8 cellular contexts compared by ENCODE assay signal in the genomic region with DNA sequence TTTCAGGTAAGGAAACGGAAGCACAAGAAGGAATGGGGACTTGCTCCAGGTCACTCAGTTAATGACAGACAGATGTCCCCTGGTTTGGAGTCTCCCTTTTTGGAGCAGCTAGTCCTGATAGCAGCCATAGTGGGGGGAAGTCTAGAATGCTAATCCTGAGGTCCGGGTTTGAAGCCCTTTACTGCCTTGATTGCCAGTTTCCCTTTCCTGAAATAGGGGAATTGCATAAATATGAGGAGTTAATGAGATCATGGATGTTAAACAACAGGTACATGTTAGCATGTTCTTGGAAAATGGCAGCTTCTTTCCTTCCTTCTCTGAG. TPM values are rescaled to one million over a fixed set of nuclear protein-coding genes. Genes with fewer than 3 reads are reported as not detected.
DNase-seq lines count a peak whose midpoint lies in the region; ATAC-seq and TF ChIP-seq lines count a peak whose summit lies in the region.

No MANE protein-coding gene starts in this region.

- TF ChIP-seq CTCF in Caco-2 (IDR thresholded peaks at IDR 0.05; ENCODE audit: insufficient read depth in 1 of 2, low read depth in 1 of 2, low read length in 1 of 2, severe bottlenecking in 1 of 2, unreplicated experiment in 1 of 2) = no peak
- no peak for TF ChIP-seq CTCF in OCI-LY7 (conservative IDR thresholded peaks at IDR 0.05; ENCODE audit: low read length)
- TF ChIP-seq CTCF in epithelial cell of esophagus (IDR thresholded peaks at IDR 0.05; ENCODE audit: insufficient read depth, low read depth, low read length, missing control alignments) = no peak
- TF ChIP-seq CTCF in osteocyte (IDR thresholded peaks at IDR 0.05) = no peak

- peak overlapping the region; percentile 99 for H3K4me2 ChIP-seq in OCI-LY7 (ENCODE audit: low read length)

- H3K27ac ChIP-seq in OCI-LY7 (ENCODE audit: low read depth, low read length, poor library complexity, severe bottlenecking) = no peak overlapping the region

- CTCF ChIA-PET in Caco-2 (lab: Charles Lee) (interaction anchor here (0.7 to 2.0 kb wide), 15 partner anchors 9 to 338 kb away, joined by 3 to 27 read pairs (median 5); a partner anchor contains a TSS), OCI-LY7 (lab: Charles Lee; ENCODE audit: unreplicated experiment) (interaction anchor here (1.1 kb wide), 1 partner anchor 127 kb away, joined by 3 read pairs; no protein-coding TSS in a partner anchor)

- H3K36me3 Mint-ChIP-seq in Caco-2 (ENCODE audit: insufficient read depth, unreplicated experiment) = peaks cover 16% of the 10 kb centered on the region
- peaks cover 3% of the 10 kb centered on the region for H3K36me3 Mint-ChIP-seq in osteocyte (ENCODE audit: unreplicated experiment)

- H2AFZ ChIP-seq in OCI-LY7 (ENCODE audit: low read length) = peak overlapping the region; percentile 90

- no peaks in the 10 kb centered on the region for H3K9me3 ChIP-seq in Caco-2
- H3K9me3 ChIP-seq in OCI-LY7 (ENCODE audit: low read length) = no peaks in the 10 kb centered on the region

- peaks cover 19% of the 10 kb centered on the region for H3K4me1 ChIP-seq in Caco-2
- peaks cover 25% of the 10 kb centered on the region for H3K4me1 ChIP-seq in OCI-LY7 (ENCODE audit: insufficient read depth, low read length, poor library complexity, severe bottlenecking)

- H3K9me3 Mint-ChIP-seq in Caco-2 (ENCODE audit: unreplicated experiment) = no peaks in the 10 kb centered on the region
- H3K9me3 Mint-ChIP-seq in osteocyte (ENCODE audit: unreplicated experiment) = no peaks in the 10 kb centered on the region

- BruUV-seq in Caco-2 (replicated peaks; lab: Mats Ljungman, UMichigan) = TSS peak; percentile 88
- TSS peak; percentile 62 for BruUV-seq in OCI-LY7 (replicated peaks; lab: Mats Ljungman, UMichigan)

- POLR2A ChIA-PET in Caco-2 (lab: Charles Lee) (interaction anchor here (0.6 to 1.9 kb wide), 17 partner anchors 12 to 265 kb away, joined by 3 to 18 read pairs (median 5); a partner anchor contains a TSS), OCI-LY7 (lab: Charles Lee) (interaction anchor here (0.6 to 1.6 kb wide), 6 partner anchors 31 to 348 kb away, joined by 3 to 4 read pairs (median 4); no protein-coding TSS in a partner anchor)

- intact Hi-C loops in Caco-2 (cut with micrococcal nuclease; ENCODE audit: unreplicated experiment) (loop anchor here (1.0 to 10.0 kb wide), 2 partner anchors 135 to 259 kb away; no protein-coding TSS in a partner anchor), OCI-LY7 (cut with micrococcal nuclease; ENCODE audit: unreplicated experiment) (loop anchor here (2.0 to 5.0 kb wide), 2 partner anchors 47 to 135 kb away; a partner anchor contains a TSS)

- no peak for ATAC-seq in HG03469 (IDR thresholded peaks at IDR 0.05; ENCODE audit: unreplicated experiment)
- ATAC-seq in GM21447 (IDR thresholded peaks at IDR 0.05; ENCODE audit: unreplicated experiment) = no peak

- H3K4me3 Mint-ChIP-seq in Caco-2 (ENCODE audit: unreplicated experiment) (peak overlapping the region; percentile 98), osteocyte (ENCODE audit: unreplicated experiment) (peak overlapping the region; percentile 96)

- H3K36me3 ChIP-seq in Caco-2 (ENCODE audit: control insufficient read depth, insufficient read depth, low read length) (peaks cover under 1% of the 10 kb centered on the region; the same call in 1 of the 2 replicates), OCI-LY7 (ENCODE audit: insufficient read depth, low read length) (peaks cover 5% of the 10 kb centered on the region; the same call in 1 of the 2 replicates)

- no peaks in the 10 kb centered on the region for H3K27me3 ChIP-seq in Caco-2 (replicated peaks; ENCODE audit: control insufficient read depth, insufficient read depth, low read length)

- peak overlapping the region; percentile 89 for H3K4me3 ChIP-seq in Caco-2 (ENCODE audit: low read depth, low read length)
- H3K4me3 ChIP-seq in OCI-LY7 (ENCODE audit: low read depth, low read length, poor library complexity, severe bottlenecking) = peak overlapping the region; percentile 92
- peak overlapping the region; percentile 97 for H3K4me3 ChIP-seq in epithelial cell of esophagus (ENCODE audit: low read length)

- H4K20me1 ChIP-seq in OCI-LY7 (ENCODE audit: insufficient read depth, low read length) = no peaks in the 10 kb centered on the region

- in situ Hi-C loops in KBM-7 (cut with MboI; ENCODE audit: low pct_unique_long_range_greater_than_20kb, low sequenced_read_pairs) = no loop called here

- no peaks in the 10 kb centered on the region for H3K9me2 ChIP-seq in OCI-LY7 (ENCODE audit: insufficient read depth, low read length)

- H3K27me3 Mint-ChIP-seq in Caco-2 (ENCODE audit: insufficient read depth, unreplicated experiment) = no peaks in the 10 kb centered on the region
- no peaks in the 10 kb centered on the region for H3K27me3 Mint-ChIP-seq in osteocyte (ENCODE audit: unreplicated experiment)

- H3K4me1 Mint-ChIP-seq in Caco-2 (ENCODE audit: low read depth, unreplicated experiment) = peaks cover 25% of the 10 kb centered on the region
- peaks cover 27% of the 10 kb centered on the region for H3K4me1 Mint-ChIP-seq in osteocyte (ENCODE audit: unreplicated experiment)

- H3K27ac Mint-ChIP-seq in Caco-2 (ENCODE audit: unreplicated experiment) = peak overlapping the region; percentile 96
- H3K27ac Mint-ChIP-seq in osteocyte (ENCODE audit: unreplicated experiment) = peak overlapping the region; percentile 97

- DNase-seq in Caco-2 (no peak), OCI-LY7 (ENCODE audit: low spot score) (no peak), epithelial cell of esophagus (ENCODE audit: low read depth) (no peak), osteocyte (ENCODE audit: extremely low spot score, unreplicated experiment) (no peak), OCI-M2 (lab: John Stamatoyannopoulos, UW; ENCODE audit: unreplicated experiment) (no peak), KBM-7 (no peak)

- peaks cover 12% of the 10 kb centered on the region; the same call in 1 of the 2 replicates for H3K79me2 ChIP-seq in OCI-LY7 (ENCODE audit: insufficient read depth, low read depth, low read length)

RNA-seq across cellular contexts. Expression of a gene that starts 0.3 kb away (rescaled TPM):
- total RNA-seq in Caco-2 (2022) (53.9 and 54.6 TPM in 2 replicates), OCI-LY7 (2022) (18.8 and 19.8 TPM in 2 replicates), osteocyte (18.9 and 20.8 TPM in 2 replicates)
- total RNA-seq in OCI-LY7 (2014; rRNA removed; shearing (Covaris generic)) = 3.2 and 5.6 TPM in 2 replicates

RNA-seq across cellular contexts. Expression of a gene that starts 46.5 kb away (rescaled TPM):
- total RNA-seq in Caco-2 (2022) (179 and 185 TPM in 2 replicates), OCI-LY7 (2022) (55.4 and 62.7 TPM in 2 replicates), osteocyte (121 and 125 TPM in 2 replicates)
- 19.3 and 24.4 TPM in 2 replicates for total RNA-seq in OCI-LY7 (2014; rRNA removed; shearing (Covaris generic))
